In genomic region chr2:101745711-101746694, GRCh38 we compare ENCODE assay signal across 10 cellular contexts. TPM values are rescaled to one million over a fixed set of nuclear protein-coding genes. Genes with fewer than 3 reads are reported as not detected.
A peak's percentile ranks its signal among the peaks of the same experiment; 100 is the strongest.
DNase-seq lines count a peak whose midpoint lies in the region; ATAC-seq and TF ChIP-seq lines count a peak whose summit lies in the region.
"Had no signal": no experiment of that assay in that cellular context is flagged by ENCODE, and none has a peak within 500 bp of the region (broad histone marks: within the 10 kb centered on the region; RNA-seq: fewer than 3 reads in every experiment).

No MANE protein-coding gene starts in this region.

- peaks cover 4 to 72% (median 43%) of the 10 kb centered on the region in 4 donors for H3K4me1 ChIP-seq in tibial artery

- no peak for DNase-seq in activated naive CD4-positive, alpha-beta T cell (lab: John Stamatoyannopoulos, UW)
- DNase-seq in activated naive CD4-positive, alpha-beta T cell treated with anti-CD3 and anti-CD28 coated beads, Interleukin-2, amount 50 U/mL, for 72 hours (ENCODE audit: low spot score in 2 of 2), result no peak
- DNase-seq in inferior parietal cortex (ENCODE audit: extremely low spot score) (peak; percentile 34), tibial artery (no peak), NCI-H2227 treated with DMSO at 0.1 percent for 48 hours (lab: John Stamatoyannopoulos, UW) (no peak)
- no peak for DNase-seq in stimulated activated CD4-positive, alpha-beta T cell treated with anti-CD3 and anti-CD28 coated beads, Interleukin-12 subunit alpha, Interleukin-12 subunit beta, amount 100 ng/mL, for 4 hours
- DNase-seq: Caco-2, lower lobe of right lung had no signal

- peaks cover 6% of the 10 kb centered on the region for H3K36me3 Mint-ChIP-seq in activated naive CD4-positive, alpha-beta T cell treated with anti-CD3 and anti-CD28 coated beads, Interleukin-2, amount 50 U/mL, for 24 hours
- peaks cover 0 to 6% of the 10 kb centered on the region in 2 donors for H3K36me3 Mint-ChIP-seq in activated naive CD4-positive, alpha-beta T cell treated with anti-CD3 and anti-CD28 coated beads, Interleukin-2, amount 50 U/mL, for 72 hours

- H3K27ac ChIP-seq in tibial artery, result peak overlapping the region; percentile 23 to 45
- H3K27ac ChIP-seq: lower lobe of right lung had no signal

- no peaks in the 10 kb centered on the region for H3K36me3 ChIP-seq in tibial artery
- H3K36me3 ChIP-seq: lower lobe of right lung had no signal

- H3K27ac Mint-ChIP-seq in activated naive CD4-positive, alpha-beta T cell treated with anti-CD3 and anti-CD28 coated beads, Interleukin-2, amount 50 U/mL, for 24 hours, result peak overlapping the region; percentile 85
- peak overlapping the region in 1 of 2 donors; percentile 79 for H3K27ac Mint-ChIP-seq in activated naive CD4-positive, alpha-beta T cell treated with anti-CD3 and anti-CD28 coated beads, Interleukin-2, amount 50 U/mL, for 72 hours

- no peaks in the 10 kb centered on the region for H3K9me3 Mint-ChIP-seq in activated naive CD4-positive, alpha-beta T cell treated with anti-CD3 and anti-CD28 coated beads, Interleukin-2, amount 50 U/mL, for 24 hours
- H3K9me3 Mint-ChIP-seq in activated naive CD4-positive, alpha-beta T cell treated with anti-CD3 and anti-CD28 coated beads, Interleukin-2, amount 50 U/mL, for 72 hours, result no peaks in the 10 kb centered on the region

- no peaks in the 10 kb centered on the region for H3K27me3 Mint-ChIP-seq in activated naive CD4-positive, alpha-beta T cell treated with anti-CD3 and anti-CD28 coated beads, Interleukin-2, amount 50 U/mL, for 24 hours

- H3K4me3 ChIP-seq in tibial artery, result no peak overlapping the region
- H3K4me3 ChIP-seq: lower lobe of right lung had no signal

- H3K4me1 Mint-ChIP-seq in activated naive CD4-positive, alpha-beta T cell treated with anti-CD3 and anti-CD28 coated beads, Interleukin-2, amount 50 U/mL, for 24 hours, result peaks cover 77% of the 10 kb centered on the region

- no peaks in the 10 kb centered on the region for H3K27me3 ChIP-seq in tibial artery

- peak overlapping the region; percentile 72 for H3K4me3 Mint-ChIP-seq in activated naive CD4-positive, alpha-beta T cell treated with anti-CD3 and anti-CD28 coated beads, Interleukin-2, amount 50 U/mL, for 24 hours

- no peak for TF ChIP-seq CTCF in tibial artery (IDR thresholded peaks at IDR 0.05)

- ATAC-seq in activated naive CD4-positive, alpha-beta T cell treated with anti-CD3 and anti-CD28 coated beads, Interleukin-2, amount 50 U/mL, for 72 hours, result peak; percentile 18 to 72
- ATAC-seq in GM18520 (IDR thresholded peaks at IDR 0.05; ENCODE audit: unreplicated experiment), result no peak

- no peaks in the 10 kb centered on the region for H3K9me3 ChIP-seq in tibial artery
- H3K9me3 ChIP-seq: Caco-2, lower lobe of right lung had no signal

- intact Hi-C loops in tibial artery (cut with DNase I; ENCODE audit: low total_unique reads), result no loop called here

RNA-seq across cellular contexts. Expression of gene MAP4K4, which starts 48.5 kb away (rescaled TPM):
- 10 to 100 TPM; 82.9 to 94.3 TPM for total RNA-seq in activated naive CD4-positive, alpha-beta T cell treated with anti-CD3 and anti-CD28 coated beads, Interleukin-2, amount 50 U/mL, for 72 hours
